ENCODE assay signal across 12 cellular contexts in the genomic region with DNA sequence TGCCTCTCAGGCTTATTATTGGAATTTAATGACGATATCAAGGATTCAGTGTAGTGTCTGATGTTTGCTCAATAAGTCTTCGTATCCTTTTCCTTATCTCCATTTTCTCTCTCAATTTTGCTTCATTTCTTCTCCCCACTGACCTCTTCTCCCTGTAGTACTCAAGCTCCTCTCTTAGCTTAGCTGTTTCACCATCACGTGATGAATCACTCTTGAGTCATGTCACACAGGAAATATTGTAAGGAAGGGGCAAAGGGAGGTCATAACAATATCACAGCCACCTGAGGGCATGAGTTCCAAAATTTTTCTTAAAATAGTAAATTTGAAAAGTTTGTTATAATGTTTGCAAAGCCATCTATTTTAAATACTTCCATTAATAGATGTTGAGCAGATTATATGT.
A peak's percentile ranks its signal among the peaks of the same experiment; 100 is the strongest.
DNase-seq lines count a peak whose midpoint lies in the region; ATAC-seq and TF ChIP-seq lines count a peak whose summit lies in the region.
"Had no signal": no experiment of that assay in that cellular context is flagged by ENCODE, and none has a peak within 500 bp of the region (broad histone marks: within the 10 kb centered on the region; RNA-seq: fewer than 3 reads in every experiment).

No MANE protein-coding gene starts in this region.

- no peak overlapping the region for H3K4me3 ChIP-seq in PC-9
- H3K4me3 ChIP-seq: stomach had no signal

- intact Hi-C loops in PC-9 (cut with micrococcal nuclease; ENCODE audit: unreplicated experiment), result no loop called here

- POLR2A ChIA-PET in PC-9 (lab: Charles Lee; ENCODE audit: unreplicated experiment), result interaction anchor here (0.7 kb wide), 2 partner anchors 37 to 51 kb away, joined by 4 to 5 read pairs; no protein-coding TSS in a partner anchor

- peak overlapping the region; percentile 63; the same call in 1 of the 2 replicates for H2AFZ ChIP-seq in PC-9

- peaks cover 25% of the 10 kb centered on the region for H3K4me1 ChIP-seq in PC-9 (replicated peaks; ENCODE audit: insufficient read depth)
- H3K4me1 ChIP-seq: stomach had no signal

- H3K4me2 ChIP-seq in PC-9, result peak overlapping the region; percentile 23

- H3K27ac ChIP-seq in PC-9 (peak overlapping the region; percentile 72), epithelial cell of prostate (no peak overlapping the region)
- H3K27ac ChIP-seq: stomach had no signal

- DNase-seq in H4 (ENCODE audit: low spot score) (peak; percentile 26), PC-9 (peak in 1 of 2 experiments; percentile 78), epithelial cell of prostate (ENCODE audit: low read depth, low spot score) (peak; percentile 46), renal cortical epithelial cell (ENCODE audit: low read depth) (peak; percentile 85), NCI-H2107 (lab: John Stamatoyannopoulos, UW) (no peak), NCI-H146 treated with DMSO at 0.1 percent for 48 hours (lab: John Stamatoyannopoulos, UW; ENCODE audit: unreplicated experiment) (no peak), cortex of kidney (lab: John Stamatoyannopoulos, UW) (no peak)
- DNase-seq: activated naive CD4-positive, alpha-beta T cell treated with Interleukin-2 at 50 U/mL for 16 hours; KG1; stimulated activated CD4-positive, alpha-beta T cell treated with anti-CD3 and anti-CD28 coated beads, Interleukin-12 subunit alpha, Interleukin-12 subunit beta, amount 100 ng/mL, for 4 hours; stomach had no signal

- no peak for TF ChIP-seq CTCF in PC-9 (conservative IDR thresholded peaks at IDR 0.05)

- no TSS peak for BruUV-seq in PC-9 (replicated peaks; lab: Mats Ljungman, UMichigan)

- H3K9me2 ChIP-seq in PC-9 (ENCODE audit: insufficient read depth), result no peaks in the 10 kb centered on the region

- H3K27me3 ChIP-seq in PC-9 (ENCODE audit: insufficient read depth, low read depth), result no peaks in the 10 kb centered on the region
- H3K27me3 ChIP-seq: stomach had no signal

- no peaks in the 10 kb centered on the region for H4K20me1 ChIP-seq in PC-9 (ENCODE audit: insufficient read depth)

- peaks cover 25% of the 10 kb centered on the region; the same call in 1 of the 2 replicates for H3K9me3 ChIP-seq in PC-9 (ENCODE audit: insufficient read depth, low read depth)
- H3K9me3 ChIP-seq: stomach had no signal

- 0 out of 2 replicates have a peak, but pooled peaks cover 5% of the 10 kb centered on the region for H3K36me3 ChIP-seq in PC-9 (ENCODE audit: low read depth)
- H3K36me3 ChIP-seq: stomach had no signal

- H3F3A ChIP-seq in PC-9 (ENCODE audit: insufficient read depth, low read depth), result peaks cover 7% of the 10 kb centered on the region; the same call in 1 of the 2 replicates

- CTCF ChIA-PET in PC-9 (lab: Charles Lee), result interaction anchor here (0.5 kb wide), 1 partner anchor 178 kb away, joined by 3 read pairs; no protein-coding TSS in a partner anchor

- no peak for ATAC-seq in HG03571 (IDR thresholded peaks at IDR 0.05; ENCODE audit: unreplicated experiment)

- no peaks in the 10 kb centered on the region for H3K79me2 ChIP-seq in PC-9 (ENCODE audit: low read depth)

Comparison
In these comparisons a context has a peak if more than half of its experiments do, and no peak if none do; other contexts are left out.
1. DNase-seq: peak in H4 (single experiment), epithelial cell of prostate (single experiment) and renal cortical epithelial cell (single experiment); none in NCI-H2107 (single experiment), NCI-H146 treated with DMSO at 0.1 percent for 48 hours (single experiment) and cortex of kidney (single experiment).